ENCODE assay signal across 16 cellular contexts in the genomic region with DNA sequence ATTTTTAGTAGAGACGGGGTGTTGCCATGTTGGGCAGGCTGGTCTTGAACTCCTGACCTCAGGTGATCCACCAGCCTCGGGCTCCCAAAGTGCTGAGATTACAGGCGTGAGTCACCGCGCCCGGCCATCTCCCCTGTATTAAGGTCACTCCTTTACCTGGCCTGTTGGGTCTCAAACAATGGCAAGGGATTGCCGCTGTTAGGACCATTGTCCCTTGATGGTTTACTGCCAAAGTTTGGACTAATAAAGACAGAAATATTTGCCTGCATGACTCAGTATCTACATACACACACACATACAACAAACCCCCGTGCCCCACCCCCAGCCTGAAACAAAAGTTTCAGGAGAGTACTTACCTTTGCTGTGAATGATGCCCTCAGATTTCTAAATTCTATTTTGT. TPM values are rescaled to one million over a fixed set of nuclear protein-coding genes. Genes with fewer than 3 reads are reported as not detected.
DNase-seq lines count a peak whose midpoint lies in the region; ATAC-seq and TF ChIP-seq lines count a peak whose summit lies in the region.
"Had no signal": no experiment of that assay in that cellular context is flagged by ENCODE, and none has a peak within 500 bp of the region (broad histone marks: within the 10 kb centered on the region; RNA-seq: fewer than 3 reads in every experiment).

No MANE protein-coding gene starts in this region.

- H3K36me3 Mint-ChIP-seq in activated CD4-positive, alpha-beta T cell treated with anti-CD3 and anti-CD28 coated beads for 36 hours (ENCODE audit: low read depth) = no peaks in the 10 kb centered on the region
- H3K36me3 Mint-ChIP-seq in CD8-positive, alpha-beta memory T cell = no peaks in the 10 kb centered on the region
- H3K36me3 Mint-ChIP-seq: CD4-positive, CD25-positive, alpha-beta regulatory T cell had no signal

- H3K4me3 Mint-ChIP-seq in activated CD4-positive, alpha-beta T cell treated with anti-CD3 and anti-CD28 coated beads for 36 hours = no peak overlapping the region
- H3K4me3 Mint-ChIP-seq in CD8-positive, alpha-beta memory T cell = no peak overlapping the region
- H3K4me3 Mint-ChIP-seq: CD4-positive, CD25-positive, alpha-beta regulatory T cell had no signal

- H2AK5ac ChIP-seq in IMR-90 (ENCODE audit: low read depth, low read length) (no peak overlapping the region), mesenchymal stem cell (ENCODE audit: low read length, severe bottlenecking) (no peak overlapping the region)

- H3K36me3 ChIP-seq in ACC112 (ENCODE audit: insufficient read depth, low read length) = no peaks in the 10 kb centered on the region
- H3K36me3 ChIP-seq in IMR-90 (ENCODE audit: control insufficient read depth, insufficient read depth, low read length) = peaks cover 4% of the 10 kb centered on the region; the same call in 1 of the 2 replicates
- H3K36me3 ChIP-seq in PC-3 (ENCODE audit: low read depth, low read length) = no peaks in the 10 kb centered on the region
- H3K36me3 ChIP-seq in mesenchymal stem cell (ENCODE audit: control insufficient read depth in 1 of 2, insufficient read depth in 2 of 2, low read depth in 1 of 2, low read length in 2 of 2) = no peaks in the 10 kb centered on the region
- no peaks in the 10 kb centered on the region for H3K36me3 ChIP-seq in CD8-positive, alpha-beta memory T cell (ENCODE audit: insufficient read depth, low read length)
- H3K36me3 ChIP-seq: BE2C, HAP-1 had no signal

- no peak overlapping the region for H2BK20ac ChIP-seq in IMR-90 (ENCODE audit: low read depth, low read length)

- H3K4me1 Mint-ChIP-seq in activated CD4-positive, alpha-beta T cell treated with anti-CD3 and anti-CD28 coated beads for 36 hours = no peaks in the 10 kb centered on the region
- no peaks in the 10 kb centered on the region for H3K4me1 Mint-ChIP-seq in CD8-positive, alpha-beta memory T cell
- H3K4me1 Mint-ChIP-seq: CD4-positive, CD25-positive, alpha-beta regulatory T cell had no signal

- WGBS in IMR-90 (ENCODE audit: extremely low coverage in 2 of 2, insufficient read length in 1 of 2), 2 experiments = 100% methylated on average over 3 of the region's 8 CpGs; no CpG with 5 or more reads in 1 of the 2 experiments
- WGBS in mesenchymal stem cell = 94% methylated on average over 8 of the region's 8 CpGs

- peak overlapping the region; percentile 56; the same call in 1 of the 2 replicates for H3K27ac ChIP-seq in ACC112 (ENCODE audit: low read depth, low read length)
- no peak overlapping the region for H3K27ac ChIP-seq in IMR-90 (ENCODE audit: insufficient read depth, low read length)
- H3K27ac ChIP-seq in PC-3 (ENCODE audit: low read length) = 0 out of 2 replicates have a peak overlapping the region, but pooled peaks have one; percentile 2
- H3K27ac ChIP-seq in mesenchymal stem cell (ENCODE audit: low read length, poor library complexity, severe bottlenecking) = no peak overlapping the region
- H3K27ac ChIP-seq in CD8-positive, alpha-beta memory T cell (ENCODE audit: low read depth, low read length) = no peak overlapping the region

- no peaks in the 10 kb centered on the region for H3K9me3 Mint-ChIP-seq in activated CD4-positive, alpha-beta T cell treated with anti-CD3 and anti-CD28 coated beads for 36 hours (ENCODE audit: low read depth)
- peaks cover 0 to 4% (median 0%) of the 10 kb centered on the region in 5 donors for H3K9me3 Mint-ChIP-seq in CD8-positive, alpha-beta memory T cell

- H2BK5ac ChIP-seq in IMR-90 (ENCODE audit: low read depth, low read length, poor library complexity, severe bottlenecking) = no peak overlapping the region
- no peak overlapping the region for H2BK5ac ChIP-seq in mesenchymal stem cell (ENCODE audit: low read depth, low read length, poor library complexity, severe bottlenecking)

- H3K56ac ChIP-seq in IMR-90 (ENCODE audit: extremely low read depth, insufficient read depth, low read length) = no peak overlapping the region

- H4K5ac ChIP-seq in IMR-90 (ENCODE audit: low read depth, low read length) = no peak overlapping the region

- H2AFZ ChIP-seq in ACC112 (ENCODE audit: low read length, unreplicated experiment) (no peak overlapping the region), IMR-90 (replicated peaks; ENCODE audit: low read length, poor library complexity) (no peak overlapping the region), PC-3 (ENCODE audit: low read length) (no peak overlapping the region), mesenchymal stem cell (ENCODE audit: low read depth, low read length) (no peak overlapping the region)

- DNase-seq in IMR-90 (no peak), PC-3 (peak; percentile 89), mesenchymal stem cell (no peak), omental fat pad (ENCODE audit: low spot score) (no peak), DMS114 treated with DMSO at 0.1 percent for 48 hours (lab: John Stamatoyannopoulos, UW; ENCODE audit: unreplicated experiment) (no peak)
- no peak for DNase-seq in activated CD4-positive, alpha-beta T cell treated with anti-CD3 and anti-CD28 coated beads for 36 hours
- DNase-seq in CD8-positive, alpha-beta memory T cell = no peak
- DNase-seq: 8988T; BE2C; C1 segment of cervical spinal cord; CD4-positive, CD25-positive, alpha-beta regulatory T cell; DMS 273 treated with DMSO at 0.1 percent for 48 hours; GDM1 had no signal

- dilution Hi-C loops in IMR-90 (cut with HindIII; ENCODE audit: low sequenced_read_pairs, unreplicated experiment) = no loop called here

- H2BK12ac ChIP-seq in mesenchymal stem cell (ENCODE audit: low read length in 2 of 2) = no peak overlapping the region

- 0 out of 2 replicates have a peak overlapping the region, but pooled peaks have one; percentile 52 for H3K14ac ChIP-seq in IMR-90 (replicated peaks; ENCODE audit: low read depth, low read length)
- H3K14ac ChIP-seq in mesenchymal stem cell (ENCODE audit: low read length in 2 of 2) = no peak overlapping the region

- 0 out of 4 replicates have a peak overlapping the region, but pooled peaks of 1 of the 2 experiments have one; percentile 29 for H4K8ac ChIP-seq in IMR-90 (ENCODE audit: low read depth in 2 of 2, low read length in 2 of 2)
- no peak overlapping the region for H4K8ac ChIP-seq in mesenchymal stem cell (ENCODE audit: low read length)

- H3K4ac ChIP-seq in IMR-90 (ENCODE audit: low read depth, low read length) = no peak overlapping the region
- H3K4ac ChIP-seq in mesenchymal stem cell (ENCODE audit: low read depth in 1 of 2, low read length in 2 of 2) = no peak overlapping the region

- H4K20me1 ChIP-seq in IMR-90 (ENCODE audit: insufficient read depth, low read length) (peaks cover 3% of the 10 kb centered on the region; the same call in 1 of the 2 replicates), PC-3 (ENCODE audit: low read length) (no peaks in the 10 kb centered on the region)

- TF ChIP-seq POLR2A in IMR-90 (IDR thresholded peaks at IDR 0.05; ENCODE audit: low read depth, low read length) = no peak

- H3K79me2 ChIP-seq in ACC112 (ENCODE audit: control insufficient read depth, insufficient read depth, low read length, unreplicated experiment) (no peaks in the 10 kb centered on the region), PC-3 (ENCODE audit: low read length) (no peaks in the 10 kb centered on the region)

- H2AK9ac ChIP-seq in IMR-90 (replicated peaks; ENCODE audit: low read depth, low read length, poor library complexity) = no peak overlapping the region

- in situ Hi-C loops in IMR-90 (cut with MboI; ENCODE audit: low sequenced_read_pairs) = no loop called here

- BruUV-seq in IMR-90 (replicated peaks; lab: Mats Ljungman, UMichigan) = no TSS peak
- BruUV-seq in PC-3 (replicated peaks; lab: Mats Ljungman, UMichigan) = no TSS peak

- TF ChIP-seq RAD21 in IMR-90 (IDR thresholded peaks at IDR 0.05; ENCODE audit: low read length) = no peak

- H3K9ac ChIP-seq in IMR-90 (ENCODE audit: low read depth, low read length) = no peak overlapping the region
- no peak overlapping the region for H3K9ac ChIP-seq in PC-3 (ENCODE audit: low read length)
- H3K9ac ChIP-seq in mesenchymal stem cell (ENCODE audit: low read length) = peak overlapping the region; percentile 97

- H3K9me3 ChIP-seq in IMR-90 (ENCODE audit: control insufficient read depth, insufficient read depth, low read length) = peaks cover 2% of the 10 kb centered on the region; the same call in 1 of the 2 replicates
- no peaks in the 10 kb centered on the region for H3K9me3 ChIP-seq in PC-3 (ENCODE audit: low read length)
- H3K9me3 ChIP-seq in mesenchymal stem cell (ENCODE audit: control insufficient read depth, low read length) = no peaks in the 10 kb centered on the region
- H3K9me3 ChIP-seq in CD8-positive, alpha-beta memory T cell (ENCODE audit: low read length) = no peaks in the 10 kb centered on the region
- H3K9me3 ChIP-seq: BE2C, HAP-1 had no signal

- no peak overlapping the region; the same call in 1 of the 2 replicates for H3K4me2 ChIP-seq in IMR-90 (ENCODE audit: low read depth, low read length)
- no peak overlapping the region for H3K4me2 ChIP-seq in PC-3 (ENCODE audit: low read length)
- H3K4me2 ChIP-seq in mesenchymal stem cell (ENCODE audit: low read length, poor library complexity, severe bottlenecking) = no peak overlapping the region

- H3K23ac ChIP-seq in IMR-90 (ENCODE audit: low read depth, low read length) (no peak overlapping the region; the same call in 1 of the 2 replicates), mesenchymal stem cell (ENCODE audit: low read length in 2 of 2) (no peak overlapping the region)

- H3K9me1 ChIP-seq in IMR-90 (ENCODE audit: insufficient read depth, low read length) = no peaks in the 10 kb centered on the region; the same call in 1 of the 2 replicates

- peaks cover 43 to 54% of the 10 kb centered on the region in 2 experiments for H3K79me1 ChIP-seq in IMR-90 (ENCODE audit: low read depth in 1 of 2, low read length in 2 of 2)
- H3K79me1 ChIP-seq in mesenchymal stem cell (replicated peaks; ENCODE audit: low read length, poor library complexity, severe bottlenecking) = peaks cover 11% of the 10 kb centered on the region

- H3K4me1 ChIP-seq in ACC112 (ENCODE audit: control insufficient read depth, insufficient read depth, low read length, unreplicated experiment) (peaks cover 14% of the 10 kb centered on the region), IMR-90 (ENCODE audit: control insufficient read depth, insufficient read depth, low read length) (peaks cover 5% of the 10 kb centered on the region), PC-3 (ENCODE audit: insufficient read depth, low read length) (peaks cover 13% of the 10 kb centered on the region), mesenchymal stem cell (ENCODE audit: control insufficient read depth, insufficient read depth, low read depth, low read length) (no peaks in the 10 kb centered on the region)
- no peaks in the 10 kb centered on the region for H3K4me1 ChIP-seq in CD8-positive, alpha-beta memory T cell (ENCODE audit: insufficient read depth, low read length)
- H3K4me1 ChIP-seq: BE2C, HAP-1 had no signal

- H3F3A ChIP-seq in PC-3 (ENCODE audit: low read length, unreplicated experiment) = no peaks in the 10 kb centered on the region

- H4K91ac ChIP-seq in IMR-90 (ENCODE audit: insufficient read depth, low read depth, low read length) = no peak overlapping the region
- H4K91ac ChIP-seq in mesenchymal stem cell (ENCODE audit: low read length) = no peak overlapping the region

- no peak overlapping the region for H2BK15ac ChIP-seq in IMR-90 (ENCODE audit: low read depth, low read length)
- H2BK15ac ChIP-seq in mesenchymal stem cell (ENCODE audit: low read depth, poor library complexity, severe bottlenecking) = no peak overlapping the region

- H3K18ac ChIP-seq in IMR-90 (ENCODE audit: low read depth, low read length) (no peak overlapping the region), mesenchymal stem cell (ENCODE audit: low read depth in 1 of 2, low read length in 2 of 2) (no peak overlapping the region)

- H3K4me3 ChIP-seq in ACC112 (ENCODE audit: low read depth, low read length) (peak overlapping the region; percentile 71), IMR-90 (ENCODE audit: insufficient read depth, low read depth, low read length) (no peak overlapping the region), PC-3 (ENCODE audit: low read length) (no peak overlapping the region), mesenchymal stem cell (ENCODE audit: insufficient read depth in 1 of 2, low read depth in 1 of 2, low read length in 2 of 2) (no peak overlapping the region)
- H3K4me3 ChIP-seq in CD8-positive, alpha-beta memory T cell (ENCODE audit: low read length) = no peak overlapping the region
- H3K4me3 ChIP-seq: HAP-1, K562 had no signal

- intact Hi-C loops in IMR-90 (cut with micrococcal nuclease) = no loop called here
- intact Hi-C loops in PC-3 (cut with micrococcal nuclease) = no loop called here
- intact Hi-C loops in activated CD4-positive, alpha-beta T cell treated with anti-CD3 and anti-CD28 coated beads for 36 hours (cut with DNase I, micrococcal nuclease) = no loop called here

- no peaks in the 10 kb centered on the region for H3K9me2 ChIP-seq in PC-3 (replicated peaks; ENCODE audit: low read length)

- H3K27me3 Mint-ChIP-seq in activated CD4-positive, alpha-beta T cell treated with anti-CD3 and anti-CD28 coated beads for 36 hours = peaks cover 13% of the 10 kb centered on the region
- peaks cover 0 to 2% of the 10 kb centered on the region in 2 donors for H3K27me3 Mint-ChIP-seq in CD8-positive, alpha-beta memory T cell

- no peak overlapping the region for H3K27ac Mint-ChIP-seq in activated CD4-positive, alpha-beta T cell treated with anti-CD3 and anti-CD28 coated beads for 36 hours
- no peak overlapping the region for H3K27ac Mint-ChIP-seq in CD8-positive, alpha-beta memory T cell
- H3K27ac Mint-ChIP-seq: CD4-positive, CD25-positive, alpha-beta regulatory T cell had no signal

- POLR2A ChIA-PET in IMR-90 (lab: Charles Lee; ENCODE audit: unreplicated experiment) (no interaction called here), PC-3 (lab: Charles Lee; ENCODE audit: unreplicated experiment) (no interaction called here)
- POLR2A ChIA-PET in activated CD4-positive, alpha-beta T cell treated with anti-CD3 and anti-CD28 coated beads for 36 hours (lab: Charles Lee) = no interaction called here
- POLR2A ChIA-PET in CD8-positive, alpha-beta memory T cell (lab: Charles Lee) = no interaction called here

- no peak overlapping the region for H2BK120ac ChIP-seq in IMR-90 (ENCODE audit: low read depth, low read length)
- H2BK120ac ChIP-seq in mesenchymal stem cell (ENCODE audit: low read depth, low read length) = no peak overlapping the region

- ATAC-seq in IMR-90 (ENCODE audit: low read depth) = no peak
- peak; percentile 94 for ATAC-seq in PC-3
- ATAC-seq in activated CD4-positive, alpha-beta T cell treated with anti-CD3 and anti-CD28 coated beads for 36 hours = no peak
- no peak for ATAC-seq in omental fat pad (ENCODE audit: low FRiP score)
- ATAC-seq: K562 had no signal

- CTCF ChIA-PET in IMR-90 (lab: Yijun Ruan, JAX) (no interaction called here), PC-3 (lab: Charles Lee) (no interaction called here)
- CTCF ChIA-PET in activated CD4-positive, alpha-beta T cell treated with anti-CD3 and anti-CD28 coated beads for 36 hours (lab: Charles Lee) = interaction anchor here (1.0 kb wide), 1 partner anchor 19 kb away, joined by 3 read pairs; no protein-coding TSS in a partner anchor
- CTCF ChIA-PET in CD8-positive, alpha-beta memory T cell (lab: Charles Lee) = no interaction called here

- TF ChIP-seq CTCF in IMR-90 (conservative IDR thresholded peaks at IDR 0.05; ENCODE audit: low read depth, low read length) (no peak), PC-3 (conservative IDR thresholded peaks at IDR 0.05; ENCODE audit: low read depth, low read length) (no peak), omental fat pad (IDR thresholded peaks at IDR 0.05) (no peak)

- no peaks in the 10 kb centered on the region for H3K27me3 ChIP-seq in ACC112 (ENCODE audit: insufficient read depth, low read length)
- no peaks in the 10 kb centered on the region for H3K27me3 ChIP-seq in IMR-90 (ENCODE audit: control insufficient read depth, insufficient read depth, low read length)
- no peaks in the 10 kb centered on the region for H3K27me3 ChIP-seq in PC-3 (ENCODE audit: low read length)
- H3K27me3 ChIP-seq in mesenchymal stem cell (ENCODE audit: control insufficient read depth in 1 of 2, insufficient read depth in 1 of 2, low read length in 2 of 2) = no peaks in the 10 kb centered on the region
- H3K27me3 ChIP-seq in CD8-positive, alpha-beta memory T cell (ENCODE audit: insufficient read depth, low read length, poor library complexity, severe bottlenecking) = no peaks in the 10 kb centered on the region
- H3K27me3 ChIP-seq: BE2C had no signal

RNA-seq across cellular contexts. Expression of a gene that starts 16.5 kb away (rescaled TPM):
- 15.3 and 15.6 TPM in 2 replicates for total RNA-seq in IMR-90 (2012; rRNA removed)
- 2.5 and 3.3 TPM in 2 replicates for polyA plus RNA-seq in IMR-90 (2012; rRNA removed)
- 1.3 and 2.0 TPM in 2 replicates for polyA plus RNA-seq in IMR-90 (2012; cell fraction: cytosol; rRNA removed)
- polyA plus RNA-seq in IMR-90 (2012; cell fraction: nucleus; rRNA removed; ENCODE audit: low replicate concordance) = 2.9 and 7.0 TPM in 2 replicates
- 3.9 and 10.9 TPM in 2 replicates for total RNA-seq in PC-3 (2014; rRNA removed)
- 5.1 TPM for polyA plus RNA-seq in mesenchymal stem cell (2013, experiment 1 of 2)
- polyA plus RNA-seq in mesenchymal stem cell (2013, experiment 2 of 2) = 4.6 TPM
- under 1 TPM in 1 of 2 experiments, not detected in 1; 0.46 TPM for total RNA-seq in activated CD4-positive, alpha-beta T cell treated with anti-CD3 and anti-CD28 coated beads for 36 hours
- total RNA-seq in CD8-positive, alpha-beta memory T cell = under 1 TPM; 0.11 to 0.26 TPM
- not detected for polyA plus RNA-seq in CD8-positive, alpha-beta memory T cell
- 10 to 100 TPM; 27.8 to 39.3 (median 33.7) TPM for total RNA-seq in omental fat pad

Comparison
In these comparisons a context has a peak if more than half of its experiments do, and no peak if none do; other contexts are left out.
1. H3K27ac ChIP-seq: peak in ACC112 (single experiment) and PC-3 (single experiment); none in IMR-90 (single experiment), mesenchymal stem cell (single experiment) and CD8-positive, alpha-beta memory T cell (single experiment).